23 cellular contexts compared by ENCODE assay signal in the genomic region with DNA sequence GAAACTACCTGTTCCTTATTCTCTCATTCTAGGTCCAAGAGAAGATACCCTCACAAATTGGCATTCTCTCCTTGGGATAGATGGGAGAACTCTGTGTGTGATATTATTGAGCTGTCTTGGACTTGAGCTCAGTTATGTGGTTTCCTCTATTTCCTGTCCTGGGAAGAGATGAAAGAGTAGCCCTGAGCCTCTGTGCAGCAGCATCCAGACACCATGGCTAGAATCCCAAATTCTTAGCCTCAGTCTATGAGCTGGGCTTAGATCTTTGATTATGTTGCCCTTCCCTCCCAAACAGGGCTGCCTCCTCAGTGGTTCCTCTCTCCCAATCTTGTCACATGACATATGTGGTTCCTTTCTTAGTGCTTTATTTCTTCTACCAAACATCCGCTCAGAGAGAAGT.
DNase-seq lines count a peak whose midpoint lies in the region; ATAC-seq, FAIRE-seq and TF ChIP-seq lines count a peak whose summit lies in the region.
"Had no signal": no experiment of that assay in that cellular context is flagged by ENCODE, and none has a peak within 500 bp of the region (broad histone marks: within the 10 kb centered on the region; RNA-seq: fewer than 3 reads in every experiment).

No MANE protein-coding gene starts in this region.

- intact Hi-C loops in GM12878 (cut with micrococcal nuclease; ENCODE audit: unreplicated experiment): no loop called here

- POLR2A ChIA-PET in GM12878 (lab: Charles Lee): interaction anchor here (1.0 kb wide), 1 partner anchor 16 kb away, joined by 3 read pairs; no protein-coding TSS in a partner anchor

- H3K36me3 ChIP-seq in Loucy (ENCODE audit: insufficient read depth, low read length) (no peaks in the 10 kb centered on the region), GM12878 (ENCODE audit: control insufficient read depth in 2 of 2, insufficient read depth in 2 of 2, low read length in 1 of 2) (no peaks in the 10 kb centered on the region), keratinocyte (ENCODE audit: control insufficient read depth in 2 of 2, extremely low read depth in 1 of 2, insufficient read depth in 2 of 2, low read length in 2 of 2) (no peaks in the 10 kb centered on the region), Karpas-422 (ENCODE audit: insufficient read depth, low read length) (no peaks in the 10 kb centered on the region)

- TF ChIP-seq EP300 in GM12878 (IDR thresholded peaks at IDR 0.05; ENCODE audit: borderline replicate concordance in 1 of 2, control insufficient read depth in 1 of 2, low read depth in 2 of 2, low read length in 2 of 2): no peak

- no peak for FAIRE-seq in GM12878 (lab: Jason Lieb, UNC)
- FAIRE-seq in keratinocyte (lab: Jason Lieb, UNC): peak; percentile 76
- FAIRE-seq: GM12892, HTR-8/SVneo had no signal

- H3K27ac ChIP-seq in GM12878 (ENCODE audit: control insufficient read depth, insufficient read depth) (no peak overlapping the region), keratinocyte (ENCODE audit: control insufficient read depth, insufficient read depth, low read length) (no peak overlapping the region), Karpas-422 (ENCODE audit: low read length) (no peak overlapping the region)

- H3K4me2 ChIP-seq in Loucy (ENCODE audit: low read depth, low read length, poor library complexity, severe bottlenecking) (peak overlapping the region; percentile 63), GM12878 (ENCODE audit: control insufficient read depth, insufficient read depth) (no peak overlapping the region), keratinocyte (ENCODE audit: control insufficient read depth, extremely low read depth, insufficient read depth, low read depth, low read length) (no peak overlapping the region), Karpas-422 (ENCODE audit: low read depth, low read length, poor library complexity, severe bottlenecking) (no peak overlapping the region)

- H3K9me3 ChIP-seq in Loucy (ENCODE audit: insufficient read depth, low read depth, low read length) (no peaks in the 10 kb centered on the region), GM12878 (replicated peaks; ENCODE audit: control insufficient read depth, insufficient read depth, low read length) (no peaks in the 10 kb centered on the region; the same call in 2 of the 3 replicates), keratinocyte (ENCODE audit: control insufficient read depth, low read depth, low read length) (no peaks in the 10 kb centered on the region), Karpas-422 (ENCODE audit: low read length) (0 out of 2 replicates have a peak, but pooled peaks cover 3% of the 10 kb centered on the region)
- H3K9me3 ChIP-seq: psoas muscle had no signal

- RAD21 ChIA-PET in GM12878 (lab: Charles Lee; ENCODE audit: unreplicated experiment): interaction anchor here (1.4 to 3.8 kb wide), 10 partner anchors 12 to 299 kb away, joined by 4 to 49 read pairs (median 8); partner anchors contain the start of gene SPRY2

- BruUV-seq in GM12878 (replicated peaks; lab: Mats Ljungman, UMichigan): no TSS peak

- CTCF ChIA-PET in GM12878 (lab: Yijun Ruan, JAX): interaction anchor here (0.7 kb wide), 1 partner anchor 33 kb away, joined by 4 read pairs; no protein-coding TSS in a partner anchor

- H3K4me1 ChIP-seq in Loucy (ENCODE audit: insufficient read depth, low read length, poor library complexity, severe bottlenecking) (peaks cover 42% of the 10 kb centered on the region), GM12878 (ENCODE audit: control insufficient read depth, insufficient read depth, low read length) (peaks cover 21% of the 10 kb centered on the region), keratinocyte (ENCODE audit: control insufficient read depth, extremely low read depth, insufficient read depth, low read length) (peaks cover 5% of the 10 kb centered on the region), Karpas-422 (ENCODE audit: low read length) (peaks cover 8% of the 10 kb centered on the region)

- TF ChIP-seq POLR2A in GM12878 (IDR thresholded peaks at IDR 0.05; ENCODE audit: low read depth, low read length): no peak

- no peak for TF ChIP-seq RAD21 in GM12878 (IDR thresholded peaks at IDR 0.05; ENCODE audit: insufficient read depth, low read depth, low read length)

- no peaks in the 10 kb centered on the region for H4K20me1 ChIP-seq in Loucy (ENCODE audit: insufficient read depth, low read length, poor library complexity, severe bottlenecking)
- H4K20me1 ChIP-seq in GM12878 (ENCODE audit: control insufficient read depth, insufficient read depth): no peaks in the 10 kb centered on the region
- no peaks in the 10 kb centered on the region for H4K20me1 ChIP-seq in keratinocyte (ENCODE audit: control insufficient read depth, extremely low read depth, insufficient read depth, low read length)
- no peaks in the 10 kb centered on the region for H4K20me1 ChIP-seq in Karpas-422 (ENCODE audit: insufficient read depth, low read depth, low read length)

- no peak for ATAC-seq in GM12878
- ATAC-seq: activated CD8-positive, alpha-beta T cell treated with anti-CD3 and anti-CD28 coated beads for 36 hours; esophagus mucosa; T-helper 17 cell had no signal

- TF ChIP-seq CTCF in Loucy (conservative IDR thresholded peaks at IDR 0.05; ENCODE audit: low read length) (no peak), GM12878 (IDR thresholded peaks at IDR 0.05 in 2 of 3, conservative IDR thresholded peaks at IDR 0.05 in 1 of 3; ENCODE audit: control insufficient read depth in 2 of 3, extremely low read depth in 1 of 3, insufficient read depth in 1 of 3, low read depth in 3 of 3, low read length in 3 of 3) (no peak), keratinocyte (optimal IDR thresholded peaks at IDR 0.05 in 1 of 3, IDR thresholded peaks at IDR 0.05 in 1 of 3, conservative IDR thresholded peaks at IDR 0.05 in 1 of 3; ENCODE audit: extremely low read depth in 1 of 3, insufficient read depth in 2 of 3, low read length in 3 of 3) (no peak)

- SMC1A ChIA-PET in GM12878 (lab: Charles Lee; ENCODE audit: uncharacterized antibody, unreplicated experiment): interaction anchor here (0.7 to 4.0 kb wide), 16 partner anchors 9 to 290 kb away, joined by 3 to 70 read pairs (median 4); partner anchors contain the start of gene SPRY2

- no peaks in the 10 kb centered on the region for H3K9me1 ChIP-seq in keratinocyte (ENCODE audit: control insufficient read depth, extremely low read depth, insufficient read depth, low read length)

- in situ Hi-C loops in GM12878 (cut with MboI): no loop called here

- H3K9me2 ChIP-seq in Loucy (replicated peaks; ENCODE audit: low read depth, low read length): no peaks in the 10 kb centered on the region
- H3K9me2 ChIP-seq in Karpas-422 (replicated peaks; ENCODE audit: insufficient read depth, low read length): no peaks in the 10 kb centered on the region

- H3F3A ChIP-seq in Loucy (ENCODE audit: low read depth): no peaks in the 10 kb centered on the region

- peak; percentile 11 for DNase-seq in Daoy (ENCODE audit: low read depth)
- DNase-seq in GM12878 (ENCODE audit: low read depth, low spot score): no peak
- no peak for DNase-seq in keratinocyte (ENCODE audit: low read depth, low spot score)
- DNase-seq in effector CD8-positive, alpha-beta T cell (lab: John Stamatoyannopoulos, UW): no peak
- DNase-seq in Karpas-422: no peak
- no peak for DNase-seq in GDM1 (lab: John Stamatoyannopoulos, UW)
- no peak for DNase-seq in AG08396 (ENCODE audit: low spot score)
- DNase-seq: activated CD8-positive, alpha-beta T cell treated with anti-CD3 and anti-CD28 coated beads for 36 hours; activated T-cell treated with anti-CD3 and anti-CD28 coated beads, Interleukin-2, amount 50 U/mL, for 48 hours; Calu3; GF-D8; kidney; NCI-H2029 treated with DMSO at 0.1 percent for 48 hours; NCI-H510A treated with DMSO at 0.1 percent for 48 hours; nephron progenitor cell; psoas muscle; Right ventricle myocardium superior; stimulated activated CD4-positive, alpha-beta T cell treated with anti-CD3 and anti-CD28 coated beads, Interleukin-4, amount 100 ng/mL, for 4 hours; T-helper 17 cell had no signal

- H3K79me2 ChIP-seq in Loucy (ENCODE audit: insufficient read depth, low read length) (no peaks in the 10 kb centered on the region), GM12878 (ENCODE audit: control insufficient read depth, insufficient read depth, low read length) (no peaks in the 10 kb centered on the region), keratinocyte (ENCODE audit: control insufficient read depth, insufficient read depth, low read length) (no peaks in the 10 kb centered on the region), Karpas-422 (ENCODE audit: low read length) (no peaks in the 10 kb centered on the region)

- no peaks in the 10 kb centered on the region for H3K27me3 ChIP-seq in Loucy (ENCODE audit: insufficient read depth, low read length, poor library complexity, severe bottlenecking)
- H3K27me3 ChIP-seq in GM12878 (replicated peaks in 1 of 2; ENCODE audit: control insufficient read depth in 2 of 2, insufficient read depth in 2 of 2, low read length in 1 of 2): no peaks in the 10 kb centered on the region
- H3K27me3 ChIP-seq in keratinocyte (ENCODE audit: control insufficient read depth, extremely low read depth, insufficient read depth, low read length): no peaks in the 10 kb centered on the region
- no peaks in the 10 kb centered on the region for H3K27me3 ChIP-seq in Karpas-422 (ENCODE audit: low read length)

- H3K4me3 ChIP-seq in Loucy (ENCODE audit: low read length, poor library complexity, severe bottlenecking) (peak overlapping the region; percentile 21), GM12878 (no peak overlapping the region), keratinocyte (ENCODE audit: control insufficient read depth in 2 of 3, extremely low read depth in 1 of 3, insufficient read depth in 2 of 3, low read depth in 1 of 3, low read length in 3 of 3) (no peak overlapping the region), Karpas-422 (ENCODE audit: low read length) (no peak overlapping the region)
- H3K4me3 ChIP-seq: psoas muscle had no signal

- 95% methylated on average over 1 of the region's 1 CpG for WGBS in GM12878 (ENCODE audit: insufficient coverage, insufficient replicate concordance, low lambda C conversion rate, missing lambda C conversion rate)

- no peak overlapping the region; the same call in 1 of the 2 replicates for H2AFZ ChIP-seq in Loucy (ENCODE audit: low read length)
- no peak overlapping the region for H2AFZ ChIP-seq in GM12878 (ENCODE audit: control insufficient read depth, low read depth, low read length)
- no peak overlapping the region for H2AFZ ChIP-seq in keratinocyte (ENCODE audit: control insufficient read depth, low read length)
- H2AFZ ChIP-seq in Karpas-422 (ENCODE audit: low read length): no peak overlapping the region

- dilution Hi-C loops in keratinocyte (cut with MboI; ENCODE audit: extremely low pct_ligation_motif_present, low sequenced_read_pairs): no loop called here

- H3K9ac ChIP-seq in Loucy (ENCODE audit: low read depth, low read length, poor library complexity, severe bottlenecking) (no peak overlapping the region), GM12878 (ENCODE audit: control insufficient read depth, insufficient read depth, low read length) (no peak overlapping the region), keratinocyte (ENCODE audit: control insufficient read depth, extremely low read depth, insufficient read depth, low read length) (no peak overlapping the region), Karpas-422 (ENCODE audit: low read length) (no peak overlapping the region)

TF ChIP-seq in GM12878, 131 proteins besides CTCF, POLR2A, EP300 and RAD21 (continues in another document):
- TF ChIP-seq RUNX3 (IDR thresholded peaks at IDR 0.05; ENCODE audit: low read length) (peak; percentile 37; the same call in 1 of the 2 replicates), NRF1 (conservative IDR thresholded peaks at IDR 0.05; ENCODE audit: low read depth, low read length) (no peak)
